In the genomic region with DNA sequence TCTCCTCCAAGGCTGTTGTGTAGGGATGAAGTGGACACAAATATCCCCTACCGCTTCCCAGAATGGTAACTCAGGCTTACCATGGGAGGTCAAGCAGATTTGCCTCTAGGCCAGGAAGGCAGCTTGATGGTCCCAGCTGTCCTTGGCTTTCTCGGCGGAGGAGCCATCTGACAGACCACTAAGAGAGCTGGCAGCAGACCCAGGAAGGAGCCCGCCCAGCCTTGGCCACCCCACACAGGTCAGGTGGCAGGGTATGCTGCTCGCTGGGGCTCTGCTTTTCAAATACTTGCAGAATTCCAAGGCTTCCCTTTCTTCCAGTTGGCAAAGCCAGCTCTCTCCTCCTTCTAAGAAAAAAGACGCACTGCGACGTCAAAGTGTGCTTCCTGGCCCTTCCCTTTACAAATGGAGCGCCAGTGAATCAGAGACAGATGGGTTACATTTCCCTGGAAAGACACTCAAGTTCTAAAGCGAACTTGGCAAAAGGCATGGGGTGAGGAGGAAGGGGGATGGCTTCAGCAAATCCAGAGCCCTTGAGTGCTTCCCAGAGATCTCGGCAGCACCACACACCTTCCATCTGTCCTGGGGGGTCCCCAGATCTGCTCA, we compare ENCODE assay signal across 21 cellular contexts.
"Had no signal": no experiment of that assay in that cellular context is flagged by ENCODE, and none has a peak within 500 bp of the region (broad histone marks: within the 10 kb centered on the region; RNA-seq: fewer than 3 reads in every experiment).

No MANE protein-coding gene starts in this region.

- H3K36me3 Mint-ChIP-seq: activated naive CD8-positive, alpha-beta T cell treated with anti-CD3 and anti-CD28 coated beads, Interleukin-2, amount 10 ng/mL, durations not matched to agents 7 days and 5 days; naive B cell had no signal

- H3K27ac Mint-ChIP-seq: activated CD4-positive, alpha-beta memory T cell treated with anti-CD3 and anti-CD28 coated beads, Interleukin-2, amount 10 ng/mL, durations not matched to agents 7 days and 5 days; activated CD4-positive, alpha-beta T cell treated with anti-CD3 and anti-CD28 coated beads, Interleukin-2, amount 10 ng/mL, durations not matched to agents 24 days and 14 days; activated naive CD4-positive, alpha-beta T cell treated with anti-CD3 and anti-CD28 coated beads for 36 hours; activated naive CD8-positive, alpha-beta T cell treated with anti-CD3 and anti-CD28 coated beads, Interleukin-2, amount 10 ng/mL, durations not matched to agents 7 days and 5 days; activated T-cell treated with anti-CD3 and anti-CD28 coated beads, Interleukin-2, amount 50 U/mL, for 72 hours; naive B cell had no signal

- ATAC-seq: activated T-cell treated with anti-CD3 and anti-CD28 coated beads, Interleukin-2, amount 50 U/mL, for 72 hours; foreskin keratinocyte; stimulated activated naive CD8-positive, alpha-beta T cell treated with anti-CD3 and anti-CD28 coated beads, Interleukin-15, Interleukin-2, amounts not matched to agents 100 U/mL and 50 U/mL, for 24 hours had no signal

- H3K4me1 Mint-ChIP-seq: activated CD4-positive, alpha-beta memory T cell treated with anti-CD3 and anti-CD28 coated beads, Interleukin-2, amount 10 ng/mL, durations not matched to agents 7 days and 5 days; activated CD4-positive, alpha-beta T cell treated with anti-CD3 and anti-CD28 coated beads, Interleukin-2, amount 10 ng/mL, durations not matched to agents 24 days and 14 days; activated naive CD8-positive, alpha-beta T cell treated with anti-CD3 and anti-CD28 coated beads, Interleukin-2, amount 10 ng/mL, durations not matched to agents 7 days and 5 days; central memory CD8-positive, alpha-beta T cell; naive B cell had no signal

- H3K4me3 Mint-ChIP-seq: activated CD4-positive, alpha-beta memory T cell treated with anti-CD3 and anti-CD28 coated beads, Interleukin-2, amount 10 ng/mL, durations not matched to agents 7 days and 5 days; activated CD4-positive, alpha-beta T cell treated with anti-CD3 and anti-CD28 coated beads, Interleukin-2, amount 10 ng/mL, durations not matched to agents 24 days and 14 days; activated naive CD4-positive, alpha-beta T cell treated with anti-CD3 and anti-CD28 coated beads for 36 hours; activated naive CD8-positive, alpha-beta T cell treated with anti-CD3 and anti-CD28 coated beads, Interleukin-2, amount 10 ng/mL, durations not matched to agents 7 days and 5 days; activated T-cell treated with anti-CD3 and anti-CD28 coated beads, Interleukin-2, amount 50 U/mL, for 72 hours; central memory CD8-positive, alpha-beta T cell; naive B cell; neural crest cell had no signal

- H3K9me3 ChIP-seq: breast epithelium, left ventricle myocardium inferior, sigmoid colon, thyroid gland had no signal

- H3K9me3 Mint-ChIP-seq: activated CD4-positive, alpha-beta memory T cell treated with anti-CD3 and anti-CD28 coated beads, Interleukin-2, amount 10 ng/mL, durations not matched to agents 7 days and 5 days; activated CD4-positive, alpha-beta T cell treated with anti-CD3 and anti-CD28 coated beads, Interleukin-2, amount 10 ng/mL, durations not matched to agents 24 days and 14 days; activated naive CD4-positive, alpha-beta T cell treated with anti-CD3 and anti-CD28 coated beads for 36 hours; activated naive CD8-positive, alpha-beta T cell treated with anti-CD3 and anti-CD28 coated beads, Interleukin-2, amount 10 ng/mL, durations not matched to agents 7 days and 5 days had no signal

- H3K27ac ChIP-seq: breast epithelium, foreskin keratinocyte, left ventricle myocardium inferior, sigmoid colon, thyroid gland had no signal

- H3K27me3 ChIP-seq: breast epithelium, foreskin keratinocyte, sigmoid colon, thyroid gland had no signal

- DNase-seq: activated CD4-positive, alpha-beta memory T cell treated with anti-CD3 and anti-CD28 coated beads, Interleukin-2, amount 10 ng/mL, durations not matched to agents 7 days and 5 days; activated CD4-positive, alpha-beta T cell treated with anti-CD3 and anti-CD28 coated beads, Interleukin-2, amount 10 ng/mL, durations not matched to agents 24 days and 14 days; activated effector memory CD4-positive, alpha-beta T cell treated with Interleukin-2 at 50 U/mL for 16 hours; activated naive CD4-positive, alpha-beta T cell treated with anti-CD3 and anti-CD28 coated beads for 36 hours; activated naive CD8-positive, alpha-beta T cell treated with anti-CD3 and anti-CD28 coated beads, Interleukin-2, amount 10 ng/mL, durations not matched to agents 7 days and 5 days; activated T-cell treated with anti-CD3 and anti-CD28 coated beads, Interleukin-2, amount 50 U/mL, for 72 hours; amniotic stem cell; erythroblast; foreskin keratinocyte; glutamatergic neuron; left ventricle myocardium inferior; mammary epithelial cell; naive B cell; occipital lobe; sigmoid colon; stimulated activated CD4-positive, alpha-beta T cell treated with anti-CD3 and anti-CD28 coated beads, Interleukin-4, amount 100 ng/mL, for 24 hours; stimulated activated naive CD8-positive, alpha-beta T cell treated with anti-CD3 and anti-CD28 coated beads, Interleukin-15, Interleukin-2, amounts not matched to agents 100 U/mL and 50 U/mL, for 24 hours; thyroid gland had no signal

- H3K27me3 Mint-ChIP-seq: activated CD4-positive, alpha-beta memory T cell treated with anti-CD3 and anti-CD28 coated beads, Interleukin-2, amount 10 ng/mL, durations not matched to agents 7 days and 5 days had no signal

- H3K4me3 ChIP-seq: breast epithelium, left ventricle myocardium inferior, sigmoid colon, thyroid gland had no signal

- H3K36me3 ChIP-seq: breast epithelium, left ventricle myocardium inferior, sigmoid colon, thyroid gland had no signal
